9 cellular contexts compared by ENCODE assay signal in the genomic region with DNA sequence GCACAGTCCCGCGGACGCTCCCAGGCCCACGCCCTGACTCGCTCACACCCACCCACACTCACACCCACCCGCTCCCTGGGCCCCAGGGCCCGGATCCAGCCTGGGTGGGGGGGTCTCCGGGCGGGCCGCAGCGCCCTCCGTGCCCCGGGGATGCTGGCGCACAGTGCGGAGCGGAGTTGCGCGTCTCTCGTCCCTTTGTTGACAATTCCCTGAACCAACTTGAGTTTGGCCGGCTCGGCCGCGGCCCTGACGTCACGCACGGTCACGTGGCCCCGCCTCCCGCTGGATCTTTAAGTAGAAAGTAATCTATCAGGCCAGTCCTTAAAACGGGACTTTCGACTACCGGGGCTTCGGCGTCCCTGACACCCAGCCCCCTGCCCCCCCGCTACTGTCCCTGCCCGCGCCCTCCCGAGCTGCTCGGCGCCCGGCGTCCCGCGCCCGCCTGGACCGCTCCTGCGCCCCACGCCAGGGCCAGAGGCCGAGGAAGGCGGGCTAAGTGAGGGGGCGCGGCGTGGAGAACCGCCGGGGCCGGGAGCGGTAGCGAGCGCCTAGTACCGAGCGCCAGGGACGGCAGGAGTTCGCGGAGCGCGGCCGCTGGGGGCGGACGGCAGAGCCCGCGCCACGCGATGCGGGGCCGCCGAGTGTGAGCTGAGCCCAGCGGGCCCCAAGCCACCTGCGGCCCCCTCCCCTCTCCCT. TPM values are rescaled to one million over a fixed set of nuclear protein-coding genes. Genes with fewer than 3 reads are reported as not detected.
DNase-seq lines count a peak whose midpoint lies in the region; ATAC-seq, FAIRE-seq and TF ChIP-seq lines count a peak whose summit lies in the region.
"Had no signal": no experiment of that assay in that cellular context is flagged by ENCODE, and none has a peak within 500 bp of the region (broad histone marks: within the 10 kb centered on the region; RNA-seq: fewer than 3 reads in every experiment).

Gene FOXD3 (plus strand): TSS at position 320 of the 696 bp plus-strand sequence. CDS start 492 bp downstream, outside the sequence.

- peaks cover 84% of the 10 kb centered on the region for H3K27me3 ChIP-seq in AG04450 (ENCODE audit: control insufficient read depth, insufficient read depth, low read length)
- peaks cover 58% of the 10 kb centered on the region for H3K27me3 ChIP-seq in thoracic aorta (replicated peaks; ENCODE audit: insufficient read depth)

- peak; percentile 78 for FAIRE-seq in GM12892 (lab: Jason Lieb, UNC)

- intact Hi-C loops in lower leg skin (cut with DNase I; ENCODE audit: low total_unique reads), result no loop called here

- H3K36me3 Mint-ChIP-seq in chondrocyte (ENCODE audit: low read depth), result peaks cover 11% of the 10 kb centered on the region

- peak within 1 kb of the TSS; percentile 49 for H3K4me3 Mint-ChIP-seq in chondrocyte (ENCODE audit: unreplicated experiment)

- ATAC-seq in HG03354 (IDR thresholded peaks at IDR 0.05; ENCODE audit: poor library complexity, severe bottlenecking, unreplicated experiment) (peak; percentile 38), thoracic aorta (ENCODE audit: insufficient number of reproducible peaks, low FRiP score, low read depth) (no peak)

- 0 to 1% methylated on average over 7 to 57 of the region's 78 CpGs for whole genome bisulfite sequencing in lower leg skin, 2 donors

- DNase-seq in AG04450 (ENCODE audit: low read depth, low spot score) (no peak), GM12892 (ENCODE audit: insufficient read length) (no peak), RPMI7951 (ENCODE audit: low read depth) (peak; percentile 65), chondrocyte (ENCODE audit: low spot score) (no peak), lower leg skin (ENCODE audit: low spot score in 2 of 2) (peak; percentile 48 to 90), thoracic aorta (ENCODE audit: low spot score) (no peak)
- DNase-seq in effector CD8-positive, alpha-beta T cell (lab: John Stamatoyannopoulos, UW), result no peak

- H3K27ac ChIP-seq in AG04450 (ENCODE audit: low read depth, low read length), result no peak within 1 kb of the TSS
- H3K27ac ChIP-seq in thoracic aorta, result no peak within 1 kb of the TSS

- H3K4me3 ChIP-seq in AG04450 (ENCODE audit: low read depth, low read length), result peak within 1 kb of the TSS; percentile 52
- H3K4me3 ChIP-seq in lower leg skin (ENCODE audit: low read depth, poor library complexity, severe bottlenecking), result peak within 1 kb of the TSS; percentile 23
- peak within 1 kb of the TSS; percentile 77 for H3K4me3 ChIP-seq in thoracic aorta

- CTCF ChIA-PET in AG04450 (lab: Charles Lee), result no interaction called here

- TF ChIP-seq POLR2A in GM12892 (IDR thresholded peaks at IDR 0.05; ENCODE audit: low read depth, low read length), result no peak
- TF ChIP-seq POLR2A in lower leg skin (IDR thresholded peaks at IDR 0.05), result no peak

- H3K27ac Mint-ChIP-seq in chondrocyte (ENCODE audit: unreplicated experiment), result no peak within 1 kb of the TSS

- peaks cover 72% of the 10 kb centered on the region for H3K27me3 Mint-ChIP-seq in chondrocyte (ENCODE audit: low read depth)

- no peaks in the 10 kb centered on the region for H3K36me3 ChIP-seq in thoracic aorta

- H3K4me1 Mint-ChIP-seq in chondrocyte (ENCODE audit: low read depth), result peaks cover 24% of the 10 kb centered on the region

- POLR2A ChIA-PET in AG04450 (lab: Yijun Ruan, JAX), result interaction anchor here (0.6 kb wide), 1 partner anchor 35 kb away, joined by 5 read pairs; no protein-coding TSS in a partner anchor

- peaks cover 26% of the 10 kb centered on the region; the same call in 1 of the 2 replicates for H3K9me3 ChIP-seq in AG04450 (ENCODE audit: control insufficient read depth, insufficient read depth, low read length)
- H3K9me3 ChIP-seq in thoracic aorta, result no peaks in the 10 kb centered on the region

- peaks cover 5 to 41% of the 10 kb centered on the region in 2 donors for H3K4me1 ChIP-seq in thoracic aorta (ENCODE audit: control insufficient read depth in 1 of 2, low read depth in 2 of 2)

- no peak for TF ChIP-seq CTCF in AG04450 (IDR thresholded peaks at IDR 0.05; ENCODE audit: low read depth, low read length)
- TF ChIP-seq CTCF in chondrocyte (IDR thresholded peaks at IDR 0.05), result peak; percentile 9
- no peak for TF ChIP-seq CTCF in lower leg skin (IDR thresholded peaks at IDR 0.05)
- no peak for TF ChIP-seq CTCF in thoracic aorta (IDR thresholded peaks at IDR 0.05)

- peaks cover 5% of the 10 kb centered on the region for H3K9me3 Mint-ChIP-seq in chondrocyte (ENCODE audit: low read depth)

RNA-seq across cellular contexts. Expression of gene FOXD3, which starts in this region (rescaled TPM):
- polyA plus RNA-seq in AG04450 (2011; rRNA removed), result not detected in 2 replicates
- polyA minus RNA-seq in AG04450 (2011; rRNA and poly(A)+ RNA removed), result not detected in 2 replicates
- polyA plus RNA-seq in GM12892 (2012; ENCODE audit: missing spikeins), result not detected
- 0.96 and 1.2 TPM in 2 replicates for total RNA-seq in RPMI7951 (2014; rRNA removed; shearing (Covaris generic))
- total RNA-seq in chondrocyte (not detected in 3 replicates), lower leg skin (1 to 10 TPM in 3 of 4 donors, not detected in 1; 1.3 to 4.2 (median 2.0) TPM), thoracic aorta (1 to 10 TPM in 1 of 2 donors, under 1 TPM in 1; 0.14 to 1.5 TPM)
- total RNA-seq: renal cortical epithelial cell had no signal

Comparison
In these comparisons a context has a peak if more than half of its experiments do, and no peak if none do; other contexts are left out.
1. DNase-seq: peak in RPMI7951 (single experiment) and lower leg skin (2 of 2); none in AG04450 (single experiment), GM12892 (single experiment), chondrocyte (single experiment), thoracic aorta (single experiment) and effector CD8-positive, alpha-beta T cell (single experiment).
2. H3K4me3 ChIP-seq: peak in every context shown above with its lines; median percentile 77 in thoracic aorta; 52 in AG04450; 23 in lower leg skin.